8 cellular contexts compared by ENCODE assay signal in the genomic region with DNA sequence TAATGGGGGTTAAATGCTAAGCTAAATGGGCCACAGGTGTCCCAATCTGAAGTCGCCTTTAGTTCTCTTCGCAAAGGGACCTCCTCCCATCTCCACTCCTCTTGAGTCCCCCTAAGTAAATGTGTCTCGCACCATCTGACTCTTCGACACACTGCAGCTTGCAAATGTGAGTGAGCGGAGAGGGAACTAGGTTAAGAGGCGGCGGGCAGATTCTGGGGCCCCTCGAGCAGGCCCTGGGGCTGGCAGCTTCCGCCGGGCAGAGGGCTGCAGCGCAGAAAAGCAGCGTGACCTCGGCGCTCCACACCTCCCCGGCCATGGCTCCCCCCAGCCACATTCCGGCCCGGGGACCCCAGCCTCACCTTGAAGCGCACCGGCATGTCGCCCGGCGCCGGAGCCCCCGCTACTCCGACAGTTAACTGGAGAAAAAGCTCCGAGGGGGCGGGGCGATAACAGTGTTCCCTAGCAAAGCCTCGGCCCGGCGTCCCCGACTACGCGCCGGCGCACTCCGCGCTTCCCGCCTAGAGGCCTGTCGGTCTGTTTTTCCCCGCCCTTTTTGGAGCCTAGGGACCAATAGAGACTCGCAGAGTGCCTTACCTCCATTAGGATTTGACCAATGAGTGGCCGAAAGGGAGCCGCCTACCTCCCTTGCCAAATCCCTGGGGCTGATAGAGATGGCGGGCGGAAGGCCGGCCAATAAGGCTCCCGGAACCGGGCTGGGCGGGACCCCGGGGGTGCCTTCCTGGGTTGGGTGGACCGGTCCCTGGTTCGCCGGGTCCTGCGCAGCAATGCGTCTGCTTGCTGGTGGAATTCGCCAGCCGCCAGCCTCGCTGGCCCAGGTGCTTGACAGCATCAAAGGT. TPM values are rescaled to one million over a fixed set of nuclear protein-coding genes. Genes with fewer than 3 reads are reported as not detected.
DNase-seq lines count a peak whose midpoint lies in the region; ATAC-seq lines count a peak whose summit lies in the region.

A gene with protein sequence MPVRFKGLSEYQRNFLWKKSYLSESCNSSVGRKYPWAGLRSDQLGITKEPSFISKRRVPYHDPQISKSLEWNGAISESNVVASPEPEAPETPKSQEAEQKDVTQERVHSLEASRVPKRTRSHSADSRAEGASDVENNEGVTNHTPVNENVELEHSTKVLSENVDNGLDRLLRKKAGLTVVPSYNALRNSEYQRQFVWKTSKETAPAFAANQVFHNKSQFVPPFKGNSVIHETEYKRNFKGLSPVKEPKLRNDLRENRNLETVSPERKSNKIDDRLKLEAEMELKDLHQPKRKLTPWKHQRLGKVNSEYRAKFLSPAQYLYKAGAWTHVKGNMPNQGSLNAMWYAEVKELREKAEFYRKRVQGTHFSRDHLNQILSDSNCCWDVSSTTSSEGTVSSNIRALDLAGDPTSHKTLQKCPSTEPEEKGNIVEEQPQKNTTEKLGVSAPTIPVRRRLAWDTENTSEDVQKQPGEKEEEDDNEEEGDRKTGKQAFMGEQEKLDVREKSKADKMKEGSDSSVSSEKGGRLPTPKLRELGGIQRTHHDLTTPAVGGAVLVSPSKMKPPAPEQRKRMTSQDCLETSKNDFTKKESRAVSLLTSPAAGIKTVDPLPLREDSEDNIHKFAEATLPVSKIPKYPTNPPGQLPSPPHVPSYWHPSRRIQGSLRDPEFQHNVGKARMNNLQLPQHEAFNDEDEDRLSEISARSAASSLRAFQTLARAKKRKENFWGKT (minus strand): TSS at position 494 of the 857 bp plus-strand sequence. CDS start 117 bp downstream, at position 377.

- ATAC-seq in HG03460 (IDR thresholded peaks at IDR 0.05; ENCODE audit: unreplicated experiment) (peak; percentile 99), left colon (peak; percentile 96)

- DNase-seq in Ammon's horn (ENCODE audit: low spot score) (peak; percentile 99), GM19240 (ENCODE audit: insufficient read length, low spot score) (peak; percentile 91), NCI-H526 (lab: John Stamatoyannopoulos, UW) (peak; percentile 98 to 99), cortex of kidney (lab: John Stamatoyannopoulos, UW) (peak; percentile 92), left colon (peak; percentile 98)
- peak; percentile 97 for DNase-seq in activated CD4-positive, alpha-beta T cell treated with anti-CD3 and anti-CD28 coated beads for 48 hours
- peak; percentile 95 for DNase-seq in stimulated activated CD4-positive, alpha-beta T cell treated with anti-CD3 and anti-CD28 coated beads, Interleukin-1b, Interleukin-23, amount 100 ng/mL, for 48 hours

- intact Hi-C loops in left colon (cut with DNase I, micrococcal nuclease) = no loop called here

RNA-seq across cellular contexts. Expression of the gene that starts here (rescaled TPM):
- 10 to 100 TPM in 1 of 2 donors, 1 to 10 TPM in 1; 6.6 to 11.6 TPM for total RNA-seq in left colon

Comparison
In these comparisons a context has a peak if more than half of its experiments do, and no peak if none do; other contexts are left out.
1. Peak in every context shown above with its lines: DNase-seq and ATAC-seq.